In genomic region chr3:14652360-14652907, GRCh38 we compare ENCODE assay signal across 8 cellular contexts. TPM values are rescaled to one million over a fixed set of nuclear protein-coding genes. Genes with fewer than 3 reads are reported as not detected.
DNase-seq lines count a peak whose midpoint lies in the region; ATAC-seq, FAIRE-seq and TF ChIP-seq lines count a peak whose summit lies in the region.
"Not testable (repeated sequence)": the region's sequence is repeated elsewhere in the genome, so short reads cannot be mapped to it uniquely, and the experiment has no call there.

No MANE protein-coding gene starts in this region.

- CTCF ChIA-PET in activated CD4-positive, alpha-beta T cell treated with anti-CD3 and anti-CD28 coated beads, Interleukin-2, amount 10 ng/mL, durations not matched to agents 7 days and 5 days (lab: Charles Lee) = interaction anchor here (0.7 to 1.5 kb wide), 4 partner anchors 10 to 473 kb away, joined by 3 read pairs; partner anchors contain the start of genes LSM3 and XPC

- peak overlapping the region; percentile 100 for H3K4me3 Mint-ChIP-seq in activated CD4-positive, alpha-beta T cell treated with anti-CD3 and anti-CD28 coated beads, Interleukin-2, amount 10 ng/mL, durations not matched to agents 7 days and 5 days

- POLR2A ChIA-PET in activated CD4-positive, alpha-beta T cell treated with anti-CD3 and anti-CD28 coated beads, Interleukin-2, amount 10 ng/mL, durations not matched to agents 7 days and 5 days (lab: Charles Lee) = interaction anchor here (0.6 kb wide), 1 partner anchor 20 kb away, joined by 3 read pairs; no protein-coding TSS in a partner anchor

- H3K27me3 ChIP-seq in bronchial epithelial cell (ENCODE audit: control insufficient read depth, insufficient read depth, low read length); skeletal muscle tissue (ENCODE audit: control insufficient read depth in 3 of 3, insufficient read depth in 3 of 3, low read length in 3 of 3): not testable (repeated sequence)

- H3K9me3 Mint-ChIP-seq in activated CD4-positive, alpha-beta T cell treated with anti-CD3 and anti-CD28 coated beads, Interleukin-2, amount 10 ng/mL, durations not matched to agents 7 days and 5 days = not testable (repeated sequence)

- not testable (repeated sequence) for H3K27me3 Mint-ChIP-seq in activated CD4-positive, alpha-beta T cell treated with anti-CD3 and anti-CD28 coated beads, Interleukin-2, amount 10 ng/mL, durations not matched to agents 7 days and 5 days

- intact Hi-C loops in mucosa of descending colon (cut with DNase I, micrococcal nuclease) = not testable (repeated sequence)

- peak overlapping the region; percentile 81 for H3K4me3 ChIP-seq in GM12875 (ENCODE audit: low read depth, low read length)
- H3K4me3 ChIP-seq in NB4 (ENCODE audit: low read depth, low read length) = peak overlapping the region; percentile 96
- H3K4me3 ChIP-seq in bronchial epithelial cell (ENCODE audit: low read depth, low read length) = peak overlapping the region; percentile 79
- peak overlapping the region; percentile 68 for H3K4me3 ChIP-seq in mucosa of descending colon
- H3K4me3 ChIP-seq in skeletal muscle tissue (ENCODE audit: low read length in 3 of 3) = peak overlapping the region; percentile 96 to 98 (median 98)

- TF ChIP-seq POLR2A in NB4 (IDR thresholded peaks at IDR 0.05; ENCODE audit: extremely low read depth, insufficient read length) = not testable (repeated sequence)

- not testable (repeated sequence) for H3K36me3 ChIP-seq in bronchial epithelial cell (ENCODE audit: control insufficient read depth, insufficient read depth, low read length); mucosa of descending colon (ENCODE audit: low read depth)
- H3K36me3 ChIP-seq in skeletal muscle tissue (ENCODE audit: control insufficient read depth in 3 of 3, insufficient read depth in 3 of 3, low read length in 3 of 3) = peaks cover 18 to 27% (median 24%) of the 10 kb centered on the region in 3 donors

- peak overlapping the region; percentile 92 for H3K27ac ChIP-seq in skeletal muscle tissue (ENCODE audit: low read depth, low read length)

- peak overlapping the region; percentile 96 to 100 (median 97) for H3K9ac ChIP-seq in skeletal muscle tissue (ENCODE audit: low read depth in 1 of 3, low read length in 3 of 3)

- DNase-seq in A172 (ENCODE audit: low spot score) (peak; percentile 8), NB4 (ENCODE audit: low read depth) (peak; percentile 40), bronchial epithelial cell (ENCODE audit: low read depth) (peak; percentile 11), glomerular visceral epithelial cell (ENCODE audit: extremely low spot score) (peak; percentile 12)
- not testable (repeated sequence) for DNase-seq in activated CD4-positive, alpha-beta T cell treated with anti-CD3 and anti-CD28 coated beads, Interleukin-2, amount 10 ng/mL, durations not matched to agents 7 days and 5 days; mucosa of descending colon

- FAIRE-seq in bronchial epithelial cell (lab: Jason Lieb, UNC) = not testable (repeated sequence)

- TF ChIP-seq CTCF in GM12875 (IDR thresholded peaks at IDR 0.05; ENCODE audit: borderline replicate concordance, insufficient read depth, low read depth, low read length); NB4 (IDR thresholded peaks at IDR 0.05; ENCODE audit: low read depth, low read length); bronchial epithelial cell (IDR thresholded peaks at IDR 0.05; ENCODE audit: insufficient read depth, low read length, severe bottlenecking); mucosa of descending colon (IDR thresholded peaks at IDR 0.05): not testable (repeated sequence)

- H3K4me1 ChIP-seq in mucosa of descending colon (ENCODE audit: low read depth) (peaks cover 21% of the 10 kb centered on the region), skeletal muscle tissue (ENCODE audit: control insufficient read depth in 3 of 3, insufficient read depth in 3 of 3, low read length in 3 of 3) (peaks cover 11 to 36% (median 18%) of the 10 kb centered on the region in 3 donors)

- H3K9me3 ChIP-seq in mucosa of descending colon; skeletal muscle tissue (ENCODE audit: control insufficient read depth in 3 of 3, low read length in 3 of 3): not testable (repeated sequence)

- H3K36me3 Mint-ChIP-seq in activated CD4-positive, alpha-beta T cell treated with anti-CD3 and anti-CD28 coated beads, Interleukin-2, amount 10 ng/mL, durations not matched to agents 7 days and 5 days (ENCODE audit: low read depth) = peaks cover 22% of the 10 kb centered on the region

- H3K27ac Mint-ChIP-seq in activated CD4-positive, alpha-beta T cell treated with anti-CD3 and anti-CD28 coated beads, Interleukin-2, amount 10 ng/mL, durations not matched to agents 7 days and 5 days = peak overlapping the region; percentile 94

- not testable (repeated sequence) for ATAC-seq in mucosa of descending colon

- H3K4me1 Mint-ChIP-seq in activated CD4-positive, alpha-beta T cell treated with anti-CD3 and anti-CD28 coated beads, Interleukin-2, amount 10 ng/mL, durations not matched to agents 7 days and 5 days = peaks cover 45% of the 10 kb centered on the region

RNA-seq across cellular contexts. Expression of gene CCDC174, which starts 0.9 kb away (rescaled TPM):
- total RNA-seq in A172 (2014; rRNA removed; shearing (Covaris generic)) = 9.8 and 22.1 TPM in 2 replicates
- 10 to 100 TPM; 20.9 to 24.0 TPM for total RNA-seq in activated CD4-positive, alpha-beta T cell treated with anti-CD3 and anti-CD28 coated beads, Interleukin-2, amount 10 ng/mL, durations not matched to agents 7 days and 5 days
- total RNA-seq in bronchial epithelial cell (5.8 and 8.7 TPM in 2 replicates), mucosa of descending colon (10 to 100 TPM; 20.0 to 29.8 (median 27.9) TPM), skeletal muscle tissue (7.3 TPM)

RNA-seq across cellular contexts. Expression of gene C3orf20, which starts 22.5 kb away (rescaled TPM):
- total RNA-seq in A172 (2014; rRNA removed; shearing (Covaris generic)) = not detected in 2 replicates
- under 1 TPM in 1 of 2 experiments, not detected in 1; 0.10 TPM for total RNA-seq in activated CD4-positive, alpha-beta T cell treated with anti-CD3 and anti-CD28 coated beads, Interleukin-2, amount 10 ng/mL, durations not matched to agents 7 days and 5 days
- total RNA-seq in bronchial epithelial cell (under 0.01 TPM in 1 of 2 replicates, not detected in the other), mucosa of descending colon (not detected), skeletal muscle tissue (0.52 TPM)
